Comparison of ENCODE assay signal across 18 cellular contexts in the genomic region with DNA sequence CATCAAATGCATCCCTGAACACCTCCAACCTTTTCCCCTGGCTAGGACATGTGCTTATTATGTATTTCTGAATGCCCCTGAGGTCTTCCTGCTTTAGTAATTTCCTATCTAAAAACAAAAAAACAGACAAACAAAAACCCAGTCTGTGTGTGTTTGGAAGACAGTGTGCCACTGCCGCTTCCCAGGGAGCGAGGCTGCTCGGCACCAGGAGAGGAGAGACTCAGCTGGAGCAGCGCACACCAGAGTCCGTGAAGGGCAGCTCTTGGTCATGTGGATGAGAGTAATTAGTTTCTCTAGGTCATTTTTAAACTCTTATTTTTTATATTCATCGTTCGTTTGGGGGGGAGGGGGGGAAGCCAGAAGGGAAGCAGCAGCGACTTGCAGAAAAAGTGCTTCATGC. TPM values are rescaled to one million over a fixed set of nuclear protein-coding genes. Genes with fewer than 3 reads are reported as not detected.
DNase-seq lines count a peak whose midpoint lies in the region; ATAC-seq and TF ChIP-seq lines count a peak whose summit lies in the region.
"Had no signal": no experiment of that assay in that cellular context is flagged by ENCODE, and none has a peak within 500 bp of the region (broad histone marks: within the 10 kb centered on the region; RNA-seq: fewer than 3 reads in every experiment).

No MANE protein-coding gene starts in this region.

- no peaks in the 10 kb centered on the region for H3K9me3 Mint-ChIP-seq in activated CD8-positive, alpha-beta memory T cell treated with anti-CD3 and anti-CD28 coated beads, Interleukin-2, amount 10 ng/mL, durations not matched to agents 7 days and 5 days (ENCODE audit: low read depth)

- H3K4me1 ChIP-seq in fibroblast of lung (ENCODE audit: control insufficient read depth, extremely low read depth, insufficient read depth, low read length) (peaks cover 8% of the 10 kb centered on the region), skeletal muscle satellite cell (ENCODE audit: control insufficient read depth, insufficient read depth, low read length) (peaks cover 13% of the 10 kb centered on the region), upper lobe of right lung (no peaks in the 10 kb centered on the region)

- no peaks in the 10 kb centered on the region for H3K79me2 ChIP-seq in fibroblast of lung (ENCODE audit: control insufficient read depth, insufficient read depth, low read length)

- no peak overlapping the region for H2AFZ ChIP-seq in fibroblast of lung (ENCODE audit: low read length)

- H3K36me3 ChIP-seq in fibroblast of lung (ENCODE audit: control insufficient read depth, insufficient read depth, low read length) (peaks cover 8% of the 10 kb centered on the region), skeletal muscle satellite cell (ENCODE audit: insufficient read depth, low read length) (peaks cover 50% of the 10 kb centered on the region), upper lobe of right lung (peaks cover 39% of the 10 kb centered on the region)

- CTCF ChIA-PET in activated CD8-positive, alpha-beta memory T cell treated with anti-CD3 and anti-CD28 coated beads, Interleukin-2, amount 10 ng/mL, durations not matched to agents 7 days and 5 days (lab: Charles Lee) = interaction anchor here (1.4 to 2.0 kb wide), 2 partner anchors 198 to 209 kb away, joined by 3 to 6 read pairs; no protein-coding TSS in a partner anchor

- no peak for ATAC-seq in activated CD8-positive, alpha-beta memory T cell treated with anti-CD3 and anti-CD28 coated beads, Interleukin-2, amount 10 ng/mL, durations not matched to agents 7 days and 5 days
- ATAC-seq in GM19452 (IDR thresholded peaks at IDR 0.05; ENCODE audit: unreplicated experiment) = no peak
- no peak for ATAC-seq in upper lobe of right lung
- no peak for ATAC-seq in GM18502 (IDR thresholded peaks at IDR 0.05; ENCODE audit: poor library complexity, unreplicated experiment)

- H3K27me3 ChIP-seq in fibroblast of lung (ENCODE audit: control insufficient read depth, insufficient read depth, low read length) = no peaks in the 10 kb centered on the region
- no peaks in the 10 kb centered on the region for H3K27me3 ChIP-seq in skeletal muscle satellite cell (ENCODE audit: control insufficient read depth, insufficient read depth, low read length)
- H3K27me3 ChIP-seq in upper lobe of right lung = no peaks in the 10 kb centered on the region

- no peaks in the 10 kb centered on the region for H3K9me3 ChIP-seq in fibroblast of lung (ENCODE audit: control insufficient read depth, insufficient read depth, low read depth, low read length)
- no peaks in the 10 kb centered on the region for H3K9me3 ChIP-seq in skeletal muscle satellite cell (replicated peaks; ENCODE audit: low read length)
- H3K9me3 ChIP-seq in upper lobe of right lung = no peaks in the 10 kb centered on the region

- no peak overlapping the region for H3K27ac ChIP-seq in fibroblast of lung (ENCODE audit: insufficient read depth, low read length)
- no peak overlapping the region for H3K27ac ChIP-seq in upper lobe of right lung
- H3K27ac ChIP-seq: C4-2B had no signal

- H3K27ac Mint-ChIP-seq in activated CD8-positive, alpha-beta memory T cell treated with anti-CD3 and anti-CD28 coated beads, Interleukin-2, amount 10 ng/mL, durations not matched to agents 7 days and 5 days = no peak overlapping the region

- intact Hi-C loops in upper lobe of right lung (cut with DNase I) = no loop called here

- DNase-seq in activated CD8-positive, alpha-beta memory T cell treated with anti-CD3 and anti-CD28 coated beads, Interleukin-2, amount 10 ng/mL, durations not matched to agents 7 days and 5 days = peak; percentile 22
- DNase-seq in activated CD8-positive, alpha-beta memory T cell treated with anti-CD3 and anti-CD28 coated beads, Interleukin-2, amount 50 U/mL, for 48 hours = no peak
- no peak for DNase-seq in fibroblast of lung (ENCODE audit: low read depth in 2 of 2)
- DNase-seq in upper lobe of right lung = no peak
- DNase-seq: DMS153, KG1, NCI-H1048, NCI-H2107, NCI-H82, SHP77 treated with DMSO at 0.1 percent for 48 hours had no signal

- H3K4me2 ChIP-seq in fibroblast of lung (ENCODE audit: extremely low read depth, insufficient read depth, low read length) (peak overlapping the region; percentile 46), skeletal muscle satellite cell (ENCODE audit: low read length) (peak overlapping the region; percentile 90)

- no peaks in the 10 kb centered on the region for H4K20me1 ChIP-seq in fibroblast of lung (ENCODE audit: control insufficient read depth, extremely low read depth, insufficient read depth, low read length)

- H3K4me3 Mint-ChIP-seq in activated CD8-positive, alpha-beta memory T cell treated with anti-CD3 and anti-CD28 coated beads, Interleukin-2, amount 10 ng/mL, durations not matched to agents 7 days and 5 days = no peak overlapping the region

- H3K4me3 ChIP-seq in WI38 (ENCODE audit: low read depth, low read length) = peak overlapping the region; percentile 11
- no peak overlapping the region for H3K4me3 ChIP-seq in fibroblast of lung (replicated peaks in 1 of 4; ENCODE audit: control extremely low read depth in 1 of 4, insufficient read depth in 1 of 4, low read depth in 3 of 4, low read length in 4 of 4)
- H3K4me3 ChIP-seq in skeletal muscle satellite cell (ENCODE audit: low read length) = no peak overlapping the region
- H3K4me3 ChIP-seq in upper lobe of right lung = no peak overlapping the region

- peaks cover 2% of the 10 kb centered on the region for H3K27me3 Mint-ChIP-seq in activated CD8-positive, alpha-beta memory T cell treated with anti-CD3 and anti-CD28 coated beads, Interleukin-2, amount 10 ng/mL, durations not matched to agents 7 days and 5 days

- TF ChIP-seq CTCF in WI38 (IDR thresholded peaks at IDR 0.05; ENCODE audit: low read depth, low read length) = no peak
- TF ChIP-seq CTCF in fibroblast of lung (conservative IDR thresholded peaks at IDR 0.05 in 1 of 2, IDR thresholded peaks at IDR 0.05 in 1 of 2; ENCODE audit: low read depth in 1 of 2, low read length in 2 of 2) = no peak
- TF ChIP-seq CTCF in upper lobe of right lung (IDR thresholded peaks at IDR 0.05) = no peak

- H3K9ac ChIP-seq in fibroblast of lung (ENCODE audit: insufficient read depth, low read length) (no peak overlapping the region), skeletal muscle satellite cell (ENCODE audit: low read depth, low read length) (no peak overlapping the region)

- H3K4me1 Mint-ChIP-seq in activated CD8-positive, alpha-beta memory T cell treated with anti-CD3 and anti-CD28 coated beads, Interleukin-2, amount 10 ng/mL, durations not matched to agents 7 days and 5 days = peaks cover 23% of the 10 kb centered on the region

- H3K36me3 Mint-ChIP-seq in activated CD8-positive, alpha-beta memory T cell treated with anti-CD3 and anti-CD28 coated beads, Interleukin-2, amount 10 ng/mL, durations not matched to agents 7 days and 5 days = peaks cover 6% of the 10 kb centered on the region

RNA-seq across cellular contexts. Expression of a gene that starts 10.0 kb away (rescaled TPM):
- total RNA-seq in activated CD8-positive, alpha-beta memory T cell treated with anti-CD3 and anti-CD28 coated beads, Interleukin-2, amount 10 ng/mL, durations not matched to agents 7 days and 5 days = not detected
- not detected in 2 replicates for total RNA-seq in fibroblast of lung
- polyA plus RNA-seq in fibroblast of lung = not detected in 2 replicates
- polyA plus RNA-seq in fibroblast of lung (2012) = not detected in 2 replicates
- polyA minus RNA-seq in fibroblast of lung (ENCODE audit: low replicate concordance) = not detected in 2 replicates
- total RNA-seq in skeletal muscle satellite cell (2012; rRNA removed) = not detected in 2 replicates
- not detected for total RNA-seq in upper lobe of right lung
- total RNA-seq: A172, M059J, NCI-H460 had no signal
